Comparison of ENCODE assay signal across 13 cellular contexts in the genomic region with DNA sequence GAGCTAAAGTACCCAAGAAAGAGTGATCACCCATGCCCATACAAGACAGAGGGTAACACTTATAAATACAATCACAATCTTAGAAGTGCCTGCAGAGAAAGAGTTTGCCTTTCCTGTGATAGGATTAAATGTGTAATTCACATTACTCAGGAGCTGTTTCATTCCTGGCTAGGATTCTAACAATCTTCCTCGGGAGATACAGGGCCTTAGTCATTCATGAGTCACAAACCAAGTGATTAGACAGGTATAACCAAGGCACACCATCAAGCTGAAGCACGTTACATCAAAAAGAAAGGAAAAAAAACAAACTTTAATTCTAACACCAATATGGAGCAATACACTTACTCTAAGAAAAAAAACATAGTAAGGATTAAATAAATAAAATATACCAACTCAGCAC. TPM values are rescaled to one million over a fixed set of nuclear protein-coding genes. Genes with fewer than 3 reads are reported as not detected.
DNase-seq lines count a peak whose midpoint lies in the region; ATAC-seq and TF ChIP-seq lines count a peak whose summit lies in the region.
"Had no signal": no experiment of that assay in that cellular context is flagged by ENCODE, and none has a peak within 500 bp of the region (broad histone marks: within the 10 kb centered on the region; RNA-seq: fewer than 3 reads in every experiment).

No MANE protein-coding gene starts in this region.

- H3K27ac ChIP-seq in epithelial cell of prostate (peak overlapping the region; percentile 48), osteoblast (ENCODE audit: low read depth, low read length) (no peak overlapping the region), upper lobe of left lung (no peak overlapping the region)

- TF ChIP-seq EP300 in upper lobe of left lung (IDR thresholded peaks at IDR 0.05): no peak

- no peaks in the 10 kb centered on the region for H3K36me3 ChIP-seq in osteoblast (ENCODE audit: insufficient read depth, low read length)
- H3K36me3 ChIP-seq in upper lobe of left lung: no peaks in the 10 kb centered on the region

- ATAC-seq in upper lobe of left lung (ENCODE audit: low FRiP score in 2 of 2): no peak
- ATAC-seq in GM19035 (IDR thresholded peaks at IDR 0.05; ENCODE audit: unreplicated experiment): no peak

- no peak overlapping the region for H3K4me3 Mint-ChIP-seq in progenitor cell of endocrine pancreas (ENCODE audit: low read depth)

- WGBS in upper lobe of left lung, 2 donors: 79 to 82% methylated on average over 2 of the region's 2 CpGs
- WGBS in lower leg skin, 2 donors: 31 to 36% methylated on average over 2 of the region's 2 CpGs

- H3K27ac Mint-ChIP-seq in progenitor cell of endocrine pancreas: no peak overlapping the region

- H3K4me1 ChIP-seq in osteoblast (ENCODE audit: insufficient read depth, low read length) (peaks cover 14% of the 10 kb centered on the region), upper lobe of left lung (no peaks in the 10 kb centered on the region)

- H2AFZ ChIP-seq in osteoblast (ENCODE audit: low read length): no peak overlapping the region

- H3K9me3 ChIP-seq in osteoblast (ENCODE audit: low read depth, low read length) (no peaks in the 10 kb centered on the region), upper lobe of left lung (no peaks in the 10 kb centered on the region)

- no peaks in the 10 kb centered on the region for H3K79me2 ChIP-seq in osteoblast (ENCODE audit: insufficient read depth, low read length)

- no peak for TF ChIP-seq CTCF in osteoblast (IDR thresholded peaks at IDR 0.05; ENCODE audit: extremely low read depth, low read depth, low read length)
- TF ChIP-seq CTCF in upper lobe of left lung (IDR thresholded peaks at IDR 0.05): no peak
- no peak for TF ChIP-seq CTCF in lower leg skin (IDR thresholded peaks at IDR 0.05)
- TF ChIP-seq CTCF in progenitor cell of endocrine pancreas (IDR thresholded peaks at IDR 0.05; ENCODE audit: unreplicated experiment): no peak

- peaks cover 20% of the 10 kb centered on the region for H3K4me1 Mint-ChIP-seq in progenitor cell of endocrine pancreas (ENCODE audit: low read depth)

- TF ChIP-seq POLR2A in upper lobe of left lung (IDR thresholded peaks at IDR 0.05) (no peak), lower leg skin (IDR thresholded peaks at IDR 0.05) (no peak)

- DNase-seq in GM04504 (ENCODE audit: low read depth): peak; percentile 22
- DNase-seq in RPMI7951 (ENCODE audit: low read depth): peak; percentile 69
- DNase-seq in epithelial cell of prostate (ENCODE audit: low read depth, low spot score): peak; percentile 81
- peak; percentile 44 for DNase-seq in osteoblast (ENCODE audit: insufficient read length, low spot score, missing footprints)
- no peak for DNase-seq in upper lobe of left lung
- no peak for DNase-seq in lower leg skin (ENCODE audit: low spot score in 2 of 2)
- no peak for DNase-seq in progenitor cell of endocrine pancreas (ENCODE audit: low spot score, unreplicated experiment)
- DNase-seq: activated CD8-positive, alpha-beta memory T cell treated with anti-CD3 and anti-CD28 coated beads, Interleukin-2, amount 50 U/mL, for 48 hours; amygdala; NCI-H1417; NCI-H524 treated with DMSO at 0.1 percent for 48 hours; Right ventricle myocardium superior had no signal

- H3K36me3 Mint-ChIP-seq in progenitor cell of endocrine pancreas (ENCODE audit: insufficient read depth): no peaks in the 10 kb centered on the region

- H3K4me3 ChIP-seq in osteoblast (ENCODE audit: insufficient read depth, low read length) (no peak overlapping the region), upper lobe of left lung (no peak overlapping the region), lower leg skin (ENCODE audit: low read depth, poor library complexity, severe bottlenecking) (no peak overlapping the region)

- peaks cover 8% of the 10 kb centered on the region for H3K27me3 Mint-ChIP-seq in progenitor cell of endocrine pancreas

- H4K20me1 ChIP-seq in osteoblast (ENCODE audit: insufficient read depth, low read length): no peaks in the 10 kb centered on the region

- H3K27me3 ChIP-seq in osteoblast (ENCODE audit: insufficient read depth, low read length) (no peaks in the 10 kb centered on the region), upper lobe of left lung (no peaks in the 10 kb centered on the region)

- no peaks in the 10 kb centered on the region for H3K9me3 Mint-ChIP-seq in progenitor cell of endocrine pancreas (ENCODE audit: low read depth)

- intact Hi-C loops in lower leg skin (cut with DNase I; ENCODE audit: low total_unique reads): no loop called here

- H3K4me2 ChIP-seq in osteoblast (ENCODE audit: insufficient read depth, low read length): no peak overlapping the region

RNA-seq across cellular contexts. Expression of a gene that starts 14.9 kb away (rescaled TPM):
- total RNA-seq in RPMI7951 (2014; rRNA removed; shearing (Covaris generic)): 2.3 and 3.3 TPM in 2 replicates
- total RNA-seq in osteoblast: 0.36 and 0.59 TPM in 2 replicates
- 10 to 100 TPM in 1 of 6 donors, 1 to 10 TPM in 4, not detected in 1; 3.8 to 11.7 (median 5.3) TPM for total RNA-seq in upper lobe of left lung
- total RNA-seq in lower leg skin: 1 to 10 TPM in 3 of 4 donors, under 1 TPM in 1; 0.38 to 3.6 (median 1.3) TPM
- total RNA-seq in progenitor cell of endocrine pancreas: 2.3 and 2.6 TPM in 2 replicates

Comparison
In these comparisons a context has a peak if more than half of its experiments do, and no peak if none do; other contexts are left out.
1. DNase-seq: peak in GM04504 (single experiment), RPMI7951 (single experiment), epithelial cell of prostate (single experiment) and osteoblast (single experiment); none in upper lobe of left lung (0 of 2), lower leg skin (0 of 2) and progenitor cell of endocrine pancreas (single experiment).